Comparison of ENCODE assay signal across 1 cellular context in the genomic region with DNA sequence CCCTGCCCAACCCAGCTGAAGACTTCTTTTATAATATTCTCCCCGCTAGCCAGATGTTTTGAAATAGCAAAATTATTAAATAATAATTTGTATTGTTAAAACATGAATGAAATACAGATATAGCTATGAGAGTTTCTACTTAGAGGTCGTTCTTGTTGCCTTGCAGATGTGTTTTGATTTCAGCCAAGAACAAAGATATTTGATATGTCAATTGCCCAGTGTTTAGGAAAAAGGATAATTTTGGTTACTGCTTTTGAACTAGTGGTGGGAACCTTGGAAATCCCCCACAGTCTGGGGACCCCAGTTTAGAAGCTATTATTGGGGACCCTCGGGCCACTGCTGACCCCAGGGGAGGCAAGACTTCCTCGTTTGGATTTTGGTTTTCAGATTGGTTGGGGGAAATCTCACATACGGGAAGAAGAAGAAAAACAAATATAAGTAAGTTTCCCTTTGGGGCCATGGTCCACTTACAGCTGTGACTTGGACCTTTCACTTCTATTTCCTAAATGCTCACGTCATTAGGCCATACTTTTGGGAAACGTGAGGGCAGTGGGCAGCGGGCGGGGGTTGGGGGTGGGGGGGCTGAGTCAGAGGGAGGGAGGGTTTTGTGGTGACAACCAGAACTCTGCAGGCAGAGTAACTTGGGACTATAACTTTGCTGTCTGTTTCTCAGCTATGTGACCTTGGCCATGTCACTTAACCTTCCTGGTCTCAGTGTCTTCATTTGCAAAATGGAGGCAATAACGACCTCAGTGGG.
TF ChIP-seq lines count a peak whose summit lies in the region.

No MANE protein-coding gene starts in this region.

TF ChIP-seq in endothelial cell of umbilical vein, 7 proteins besides CTCF, POLR2A, EP300 and RAD21 (continued from another document):
- TF ChIP-seq EZH2 (IDR thresholded peaks at IDR 0.05; ENCODE audit: borderline replicate concordance, low read depth, low read length, severe bottlenecking) = no peak
- no peak for TF ChIP-seq JUN (IDR thresholded peaks at IDR 0.05; ENCODE audit: borderline replicate concordance, insufficient read depth, insufficient read length, low read depth)
TF ChIP-seq in endothelial cell of umbilical vein: peak in this region for 0.
